In the genomic region with DNA sequence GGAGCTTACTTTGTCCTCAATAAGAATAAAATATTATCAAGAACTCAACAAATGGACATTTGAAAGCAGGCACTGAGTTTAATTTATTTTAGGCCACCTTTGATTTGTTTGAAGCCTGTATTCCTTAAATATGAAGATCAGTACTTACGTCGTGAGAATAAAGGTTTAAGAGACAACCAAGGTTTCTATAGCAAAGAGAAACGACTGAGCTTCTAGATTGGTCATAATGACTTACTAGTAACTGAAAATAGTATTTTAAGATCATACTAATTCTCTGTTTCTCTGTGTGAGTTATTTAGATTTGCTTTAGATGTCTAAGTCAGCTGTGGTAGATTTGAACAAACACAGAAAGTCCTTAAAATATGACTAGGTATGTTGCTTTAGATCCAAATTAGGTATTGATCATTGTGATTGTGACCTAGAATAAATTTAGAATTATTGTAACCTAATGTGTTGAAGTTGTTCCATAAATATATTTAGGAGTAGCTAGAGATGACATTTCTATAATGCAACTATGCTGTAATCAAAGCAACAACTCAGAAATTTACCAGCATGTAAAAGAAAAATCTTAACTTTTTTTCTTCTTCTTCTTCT, we compare ENCODE assay signal across 18 cellular contexts. TPM values are rescaled to one million over a fixed set of nuclear protein-coding genes. Genes with fewer than 3 reads are reported as not detected.
A peak's percentile ranks its signal among the peaks of the same experiment; 100 is the strongest.
DNase-seq lines count a peak whose midpoint lies in the region; ATAC-seq, FAIRE-seq and TF ChIP-seq lines count a peak whose summit lies in the region.
"Had no signal": no experiment of that assay in that cellular context is flagged by ENCODE, and none has a peak within 500 bp of the region (broad histone marks: within the 10 kb centered on the region; RNA-seq: fewer than 3 reads in every experiment).

No MANE protein-coding gene starts in this region.

- peaks cover 16% of the 10 kb centered on the region for H3F3A ChIP-seq in GM23248 (ENCODE audit: insufficient read depth)

- H3K9me2 ChIP-seq in GM23248 (ENCODE audit: insufficient read depth): no peaks in the 10 kb centered on the region

- peak; percentile 5 for FAIRE-seq in GM12891 (lab: Jason Lieb, UNC)

- H3K27ac Mint-ChIP-seq in activated T-helper 17 cell treated with anti-CD3 and anti-CD28 coated beads, Interleukin-2, amount 50 U/mL, for 72 hours: peak overlapping the region; percentile 52
- H3K27ac Mint-ChIP-seq: CD14-positive monocyte; T-helper 2 cell treated with Interferon-gamma antibody and Interleukin-4, amounts not matched to agents 5 μg/mL and 100 μg/mL, for 36 hours had no signal

- TF ChIP-seq POLR2A in GM12891 (IDR thresholded peaks at IDR 0.05; ENCODE audit: low read depth, low read length): no peak

- in situ Hi-C loops in GM23248 (cut with MboI): no loop called here

- H2AFZ ChIP-seq in GM23248: no peak overlapping the region

- H3K4me3 Mint-ChIP-seq in activated T-helper 17 cell treated with anti-CD3 and anti-CD28 coated beads, Interleukin-2, amount 50 U/mL, for 72 hours: peak overlapping the region; percentile 6
- H3K4me3 Mint-ChIP-seq: CD14-positive monocyte; T-helper 2 cell treated with Interferon-gamma antibody and Interleukin-4, amounts not matched to agents 5 μg/mL and 100 μg/mL, for 36 hours had no signal

- H3K4me1 Mint-ChIP-seq in activated T-helper 17 cell treated with anti-CD3 and anti-CD28 coated beads, Interleukin-2, amount 50 U/mL, for 72 hours: peaks cover 5% of the 10 kb centered on the region

- no peaks in the 10 kb centered on the region for H3K27me3 ChIP-seq in GM23248 (replicated peaks; ENCODE audit: insufficient read depth)

- 0 out of 2 replicates have a peak, but pooled peaks cover 5% of the 10 kb centered on the region for H3K79me2 ChIP-seq in GM23248 (ENCODE audit: insufficient read depth)

- H3K9me3 ChIP-seq in GM23248 (ENCODE audit: low read depth): no peaks in the 10 kb centered on the region

- no peak overlapping the region for H3K27ac ChIP-seq in GM23248

- H3K4me2 ChIP-seq in GM23248 (ENCODE audit: unreplicated experiment): no peak overlapping the region

- no peak overlapping the region for H3K4me3 ChIP-seq in GM23248

- DNase-seq in GM12891 (ENCODE audit: insufficient read length, low spot score) (no peak), GM23248 (no peak)
- DNase-seq: AML-193, DMS 273 treated with DMSO at 0.1 percent for 48 hours, HCEC 1CT, NCI-H1930, NCI-H2171, NCI-H446 treated with DMSO at 0.1 percent for 48 hours, NCI-H748 treated with DMSO at 0.1 percent for 48 hours had no signal

- no peak overlapping the region for H3K9ac ChIP-seq in GM23248

- ATAC-seq in GM19351 (IDR thresholded peaks at IDR 0.05; ENCODE audit: unreplicated experiment) (peak; percentile 19), HG02870 (IDR thresholded peaks at IDR 0.05; ENCODE audit: unreplicated experiment) (peak; percentile 24), HG02623 (IDR thresholded peaks at IDR 0.05; ENCODE audit: unreplicated experiment) (no peak), HG03439 (IDR thresholded peaks at IDR 0.05; ENCODE audit: unreplicated experiment) (no peak)
- peak; percentile 1 for ATAC-seq in activated T-helper 17 cell treated with anti-CD3 and anti-CD28 coated beads, Interleukin-2, amount 50 U/mL, for 72 hours (replicated peaks)
- ATAC-seq: Panc1, Right ventricle myocardium inferior had no signal

- peaks cover 30% of the 10 kb centered on the region for H3K4me1 ChIP-seq in GM23248 (ENCODE audit: insufficient read depth)

- no peaks in the 10 kb centered on the region for H3K9me3 Mint-ChIP-seq in activated T-helper 17 cell treated with anti-CD3 and anti-CD28 coated beads, Interleukin-2, amount 50 U/mL, for 72 hours
- H3K9me3 Mint-ChIP-seq: CD14-positive monocyte; T-helper 2 cell treated with Interferon-gamma antibody and Interleukin-4, amounts not matched to agents 5 μg/mL and 100 μg/mL, for 36 hours had no signal

- H3K36me3 ChIP-seq in GM23248 (ENCODE audit: low read depth): no peaks in the 10 kb centered on the region

- WGBS in GM23248 (ENCODE audit: low coverage in 1 of 2, low lambda C conversion rate in 2 of 2, missing lambda C conversion rate in 2 of 2), 2 experiments: 49 to 52% methylated on average over 3 of the region's 3 CpGs

- no peaks in the 10 kb centered on the region for H3K27me3 Mint-ChIP-seq in activated T-helper 17 cell treated with anti-CD3 and anti-CD28 coated beads, Interleukin-2, amount 50 U/mL, for 72 hours

- H3K36me3 Mint-ChIP-seq in activated T-helper 17 cell treated with anti-CD3 and anti-CD28 coated beads, Interleukin-2, amount 50 U/mL, for 72 hours (ENCODE audit: low read depth): no peaks in the 10 kb centered on the region
- H3K36me3 Mint-ChIP-seq: CD14-positive monocyte had no signal

- no peaks in the 10 kb centered on the region for H4K20me1 ChIP-seq in GM23248 (ENCODE audit: insufficient read depth)

TF ChIP-seq in GM12891, 5 proteins besides CTCF, POLR2A, EP300 and RAD21:
- TF ChIP-seq TAF1 (IDR thresholded peaks at IDR 0.05; ENCODE audit: low read depth, low read length): no peak
- TF ChIP-seq SPI1 (IDR thresholded peaks at IDR 0.05; ENCODE audit: low read depth, low read length): no peak
- no peak for TF ChIP-seq POLR2AphosphoS5 (IDR thresholded peaks at IDR 0.05; ENCODE audit: low read depth, low read length)
- no peak for TF ChIP-seq PAX5 (IDR thresholded peaks at IDR 0.05; ENCODE audit: insufficient read depth, low read length, severe bottlenecking)
- no peak for TF ChIP-seq POU2F2 (IDR thresholded peaks at IDR 0.05; ENCODE audit: low read depth, low read length)
TF ChIP-seq in GM12891: peak in this region for 0.

RNA-seq across cellular contexts. Expression of gene GLCCI1, which starts 2.4 kb away (rescaled TPM):
- 24.1 TPM for polyA plus RNA-seq in GM12891 (2012; ENCODE audit: low read depth, missing spikeins)
- 10 to 100 TPM; 22.3 to 29.1 TPM for total RNA-seq in activated T-helper 17 cell treated with anti-CD3 and anti-CD28 coated beads, Interleukin-2, amount 50 U/mL, for 72 hours
- 1.6 and 3.0 TPM in 2 replicates for total RNA-seq in GM23248 (2014; rRNA removed; shearing (Covaris generic))
- polyA plus RNA-seq in GM23248 (2016; fragmentation: Nextera tagmentation; extraction: Ambion mirVana): 0.98 and 2.5 TPM in 2 replicates

Comparison
In these comparisons a context has a peak if more than half of its experiments do, and no peak if none do; other contexts are left out.
1. ATAC-seq: peak in GM19351 (single experiment), HG02870 (single experiment) and activated T-helper 17 cell treated with anti-CD3 and anti-CD28 coated beads, Interleukin-2, amount 50 U/mL, for 72 hours (single experiment); none in HG02623 (single experiment) and HG03439 (single experiment).